In genomic region chr16:47490471-47490870, GRCh38 we compare ENCODE assay signal across 1 cellular context.
A peak's percentile ranks its signal among the peaks of the same experiment; 100 is the strongest.
TF ChIP-seq lines count a peak whose summit lies in the region.

No MANE protein-coding gene starts in this region.

TF ChIP-seq in GM12878, 131 proteins besides CTCF, POLR2A, EP300 and RAD21:
- no peak for TF ChIP-seq NFXL1 (IDR thresholded peaks at IDR 0.05; ENCODE audit: borderline replicate concordance)
- TF ChIP-seq RUNX3 (IDR thresholded peaks at IDR 0.05; ENCODE audit: low read length): 0 out of 2 replicates have a peak, but pooled peaks have one; percentile 7
- no peak for TF ChIP-seq HSF1 (IDR thresholded peaks at IDR 0.05; ENCODE audit: low read depth, low read length)
- no peak for TF ChIP-seq FOXM1 (IDR thresholded peaks at IDR 0.05; ENCODE audit: low read depth, low read length)
- no peak for TF ChIP-seq ELK1 (IDR thresholded peaks at IDR 0.05; ENCODE audit: low read depth, low read length)
